ENCODE assay signal across 24 cellular contexts in the genomic region with DNA sequence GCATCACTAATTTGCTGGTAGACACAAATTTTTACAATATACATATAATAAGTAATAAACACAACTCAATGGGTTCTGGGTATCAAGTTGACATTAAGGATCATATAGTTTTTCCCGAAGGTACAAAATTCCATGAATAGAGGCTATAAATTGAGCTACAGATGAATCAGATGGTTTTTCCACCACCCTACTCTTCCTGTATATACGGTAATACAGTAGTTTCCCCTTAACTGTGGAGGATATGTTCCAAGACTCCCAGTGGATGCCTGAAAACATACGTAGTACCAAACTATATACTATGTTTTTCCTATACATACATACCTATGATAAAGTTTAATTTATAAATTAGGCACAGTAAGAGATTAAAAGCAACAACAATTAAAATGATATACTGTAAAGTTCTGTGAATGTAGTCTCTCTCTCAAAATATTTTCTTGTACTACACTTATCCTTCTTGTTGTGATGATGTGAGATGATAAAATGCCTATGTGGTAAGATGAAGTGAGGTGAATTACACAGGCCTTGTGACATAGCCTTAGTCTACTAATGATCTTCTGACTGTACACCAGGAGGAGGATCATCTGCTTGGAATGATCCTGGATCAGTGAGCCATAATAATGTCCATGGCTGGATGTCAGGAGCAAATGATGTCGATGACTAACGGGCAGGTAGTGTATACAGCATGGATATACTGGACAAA.
DNase-seq lines count a peak whose midpoint lies in the region; FAIRE-seq and TF ChIP-seq lines count a peak whose summit lies in the region.
"Had no signal": no experiment of that assay in that cellular context is flagged by ENCODE, and none has a peak within 500 bp of the region (broad histone marks: within the 10 kb centered on the region; RNA-seq: fewer than 3 reads in every experiment).

No MANE protein-coding gene starts in this region.

- peaks cover 35% of the 10 kb centered on the region for H3K36me3 Mint-ChIP-seq in activated T-cell treated with anti-CD3 and anti-CD28 coated beads, Interleukin-2, amount 50 U/mL, for 24 hours (ENCODE audit: low read depth)

- H3K4me3 Mint-ChIP-seq in activated T-cell treated with anti-CD3 and anti-CD28 coated beads, Interleukin-2, amount 50 U/mL, for 24 hours = no peak overlapping the region
- H3K4me3 Mint-ChIP-seq: CD4-positive, CD25-positive, alpha-beta regulatory T cell; GM23338; stimulated activated naive B cell treated with anti-CD40 and anti-IgM and Interleukin-4, amounts not matched to agents 10 μg/mL and 1 μg/mL and 100 μg/mL, for 72 hours had no signal

- no peak for TF ChIP-seq CTCF in epithelial cell of proximal tubule (conservative IDR thresholded peaks at IDR 0.05; ENCODE audit: low read depth, low read length)

- no peaks in the 10 kb centered on the region for H3K9me3 Mint-ChIP-seq in activated T-cell treated with anti-CD3 and anti-CD28 coated beads, Interleukin-2, amount 50 U/mL, for 24 hours
- H3K9me3 Mint-ChIP-seq: CD4-positive, CD25-positive, alpha-beta regulatory T cell; GM23338; stimulated activated naive B cell treated with anti-CD40 and anti-IgM and Interleukin-4, amounts not matched to agents 10 μg/mL and 1 μg/mL and 100 μg/mL, for 72 hours had no signal

- no peak for DNase-seq in activated T-cell treated with anti-CD3 and anti-CD28 coated beads, Interleukin-2, amount 50 U/mL, for 24 hours
- no peak for DNase-seq in activated T-cell treated with anti-CD3 and anti-CD28 coated beads for 4 hours
- no peak for DNase-seq in HTR-8/SVneo (ENCODE audit: insufficient read length, low spot score)
- DNase-seq in epithelial cell of proximal tubule (ENCODE audit: low read depth) = peak; percentile 86
- peak; percentile 65 for DNase-seq in renal cortical epithelial cell (ENCODE audit: low read depth)
- no peak for DNase-seq in NCI-H187 treated with DMSO at 0.1 percent for 48 hours (lab: John Stamatoyannopoulos, UW)
- no peak for DNase-seq in HT-29 (ENCODE audit: low spot score)
- no peak for DNase-seq in NCI-H526 treated with DMSO at 0.1 percent for 48 hours (lab: John Stamatoyannopoulos, UW)
- DNase-seq: activated CD4-positive, alpha-beta T cell treated with anti-CD3 and anti-CD28 coated beads for 48 hours; activated naive CD4-positive, alpha-beta T cell; CD4-positive, CD25-positive, alpha-beta regulatory T cell; foreskin melanocyte; left lung; mucosa of descending colon; NCI-H1105 treated with DMSO at 0.1 percent for 48 hours; NCI-H2171; Peyer's patch; retina; stimulated activated CD4-positive, alpha-beta T cell treated with anti-CD3 and anti-CD28 coated beads, Interleukin-15, amount 100 ng/mL, for 24 hours; stimulated activated naive B cell treated with anti-CD40 and anti-IgM and Interleukin-4, amounts not matched to agents 10 μg/mL and 1 μg/mL and 100 μg/mL, for 72 hours had no signal

- no peak overlapping the region for H3K4me3 ChIP-seq in epithelial cell of proximal tubule (ENCODE audit: low read depth, low read length)
- H3K4me3 ChIP-seq: coronary artery, GM23338, left lung, mucosa of descending colon, Peyer's patch, tibial nerve had no signal

- H3K4me1 Mint-ChIP-seq in activated T-cell treated with anti-CD3 and anti-CD28 coated beads, Interleukin-2, amount 50 U/mL, for 24 hours (ENCODE audit: low read depth) = peaks cover 18% of the 10 kb centered on the region
- H3K4me1 Mint-ChIP-seq: GM23338; stimulated activated naive B cell treated with anti-CD40 and anti-IgM and Interleukin-4, amounts not matched to agents 10 μg/mL and 1 μg/mL and 100 μg/mL, for 72 hours had no signal

- H3K27ac Mint-ChIP-seq in activated T-cell treated with anti-CD3 and anti-CD28 coated beads, Interleukin-2, amount 50 U/mL, for 24 hours = peak overlapping the region; percentile 9
- H3K27ac Mint-ChIP-seq: CD4-positive, CD25-positive, alpha-beta regulatory T cell; GM23338; stimulated activated naive B cell treated with anti-CD40 and anti-IgM and Interleukin-4, amounts not matched to agents 10 μg/mL and 1 μg/mL and 100 μg/mL, for 72 hours had no signal

- no peaks in the 10 kb centered on the region for H3K27me3 Mint-ChIP-seq in activated T-cell treated with anti-CD3 and anti-CD28 coated beads, Interleukin-2, amount 50 U/mL, for 24 hours
- H3K27me3 Mint-ChIP-seq: CD4-positive, CD25-positive, alpha-beta regulatory T cell; stimulated activated naive B cell treated with anti-CD40 and anti-IgM and Interleukin-4, amounts not matched to agents 10 μg/mL and 1 μg/mL and 100 μg/mL, for 72 hours had no signal

- peak; percentile 74 for FAIRE-seq in HTR-8/SVneo (lab: Jason Lieb, UNC)
- FAIRE-seq: endometrium had no signal

Comparison
In these comparisons a context has a peak if more than half of its experiments do, and no peak if none do; other contexts are left out.
1. DNase-seq: peak in epithelial cell of proximal tubule (single experiment) and renal cortical epithelial cell (single experiment); none in activated T-cell treated with anti-CD3 and anti-CD28 coated beads, Interleukin-2, amount 50 U/mL, for 24 hours (single experiment), activated T-cell treated with anti-CD3 and anti-CD28 coated beads for 4 hours (single experiment), HTR-8/SVneo (single experiment), NCI-H187 treated with DMSO at 0.1 percent for 48 hours (single experiment), HT-29 (single experiment) and NCI-H526 treated with DMSO at 0.1 percent for 48 hours (single experiment).